Comparison of ENCODE assay signal across 12 cellular contexts in the genomic region with DNA sequence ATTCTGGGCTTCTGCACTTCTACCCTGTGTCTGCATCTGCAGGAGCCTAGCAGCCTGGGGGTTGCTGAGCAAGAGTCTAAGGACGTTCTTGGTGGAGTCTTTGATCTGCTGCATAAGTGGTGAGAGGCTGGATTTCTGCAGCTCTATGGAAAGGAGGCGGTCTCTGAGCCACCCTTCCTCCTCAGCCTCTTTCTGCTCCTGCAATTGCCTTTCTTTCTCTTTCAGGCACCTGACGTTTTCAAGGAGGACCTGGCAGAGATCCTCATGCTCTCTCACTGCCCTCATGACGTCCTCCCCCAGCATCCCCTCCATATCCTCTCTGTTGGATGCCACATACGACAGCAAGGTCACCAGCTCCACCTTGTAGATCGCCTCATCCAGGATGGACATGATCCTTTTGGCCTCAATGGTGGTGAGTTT. TPM values are rescaled to one million over a fixed set of nuclear protein-coding genes. Genes with fewer than 3 reads are reported as not detected.
DNase-seq lines count a peak whose midpoint lies in the region; ATAC-seq, FAIRE-seq and TF ChIP-seq lines count a peak whose summit lies in the region.
"Had no signal": no experiment of that assay in that cellular context is flagged by ENCODE, and none has a peak within 500 bp of the region (broad histone marks: within the 10 kb centered on the region; RNA-seq: fewer than 3 reads in every experiment).

No MANE protein-coding gene starts in this region.

- H3K27ac Mint-ChIP-seq in Calu3 (ENCODE audit: unreplicated experiment), result peak overlapping the region; percentile 10

- H3K9me2 ChIP-seq in OCI-LY1 (ENCODE audit: low read depth, low read length) (no peaks in the 10 kb centered on the region), hepatocyte (replicated peaks; ENCODE audit: insufficient read depth) (no peaks in the 10 kb centered on the region)

- H3K36me3 ChIP-seq in OCI-LY1 (ENCODE audit: insufficient read depth, low read length), result peaks cover 39% of the 10 kb centered on the region
- H3K36me3 ChIP-seq in right atrium auricular region, result no peaks in the 10 kb centered on the region
- no peaks in the 10 kb centered on the region for H3K36me3 ChIP-seq in hepatocyte (replicated peaks; ENCODE audit: insufficient read depth, low read depth)

- no peaks in the 10 kb centered on the region for H3K27me3 ChIP-seq in OCI-LY1 (ENCODE audit: insufficient read depth, low read length)
- no peaks in the 10 kb centered on the region for H3K27me3 ChIP-seq in right atrium auricular region
- no peaks in the 10 kb centered on the region for H3K27me3 ChIP-seq in hepatocyte

- peak overlapping the region; percentile 99 for H3K27ac ChIP-seq in OCI-LY1 (ENCODE audit: low read depth, low read length, poor library complexity, severe bottlenecking)
- H3K27ac ChIP-seq in right atrium auricular region, result peak overlapping the region; percentile 66 to 71
- no peak overlapping the region for H3K27ac ChIP-seq in hepatocyte

- CTCF ChIA-PET in Calu3 (lab: Charles Lee), result interaction anchor here (0.6 kb wide), 1 partner anchor 10 kb away, joined by 4 read pairs; no protein-coding TSS in a partner anchor

- no peak overlapping the region for H3K4me3 Mint-ChIP-seq in Calu3 (ENCODE audit: low read depth, unreplicated experiment)

- WGBS in hepatocyte (ENCODE audit: low lambda C conversion rate, missing lambda C conversion rate), result 80% methylated on average over 6 of the region's 6 CpGs

- no TSS peak for BruUV-seq in Calu3 (replicated peaks; lab: Mats Ljungman, UMichigan)

- peaks cover 82% of the 10 kb centered on the region for H3K4me1 ChIP-seq in OCI-LY1 (ENCODE audit: insufficient read depth, low read length, severe bottlenecking)
- H3K4me1 ChIP-seq in right atrium auricular region, result peaks cover 0 to 30% of the 10 kb centered on the region in 2 donors
- no peaks in the 10 kb centered on the region for H3K4me1 ChIP-seq in hepatocyte (ENCODE audit: insufficient read depth)

- H2AFZ ChIP-seq in OCI-LY1 (ENCODE audit: low read length), result no peak overlapping the region
- H2AFZ ChIP-seq in hepatocyte, result no peak overlapping the region

- H3K36me3 Mint-ChIP-seq in Calu3 (ENCODE audit: insufficient read depth, unreplicated experiment), result no peaks in the 10 kb centered on the region

- peak overlapping the region; percentile 83 for H3K9ac ChIP-seq in OCI-LY1 (ENCODE audit: low read length)

- intact Hi-C loops in Calu3 (cut with micrococcal nuclease; ENCODE audit: unreplicated experiment), result no loop called here

- 0 out of 2 replicates have a peak, but pooled peaks cover 2% of the 10 kb centered on the region for H3K79me2 ChIP-seq in OCI-LY1 (ENCODE audit: insufficient read depth, low read length)
- no peaks in the 10 kb centered on the region for H3K79me2 ChIP-seq in hepatocyte

- H4K20me1 ChIP-seq in OCI-LY1 (ENCODE audit: insufficient read depth, low read length), result no peaks in the 10 kb centered on the region
- no peaks in the 10 kb centered on the region for H4K20me1 ChIP-seq in hepatocyte (ENCODE audit: insufficient read depth, poor library complexity, severe bottlenecking)

- H3K9me3 Mint-ChIP-seq in Calu3 (ENCODE audit: low read depth, unreplicated experiment), result no peaks in the 10 kb centered on the region

- H3K27me3 Mint-ChIP-seq in Calu3 (ENCODE audit: unreplicated experiment), result no peaks in the 10 kb centered on the region

- H3K9me3 ChIP-seq in OCI-LY1 (ENCODE audit: low read length) (no peaks in the 10 kb centered on the region), right atrium auricular region (no peaks in the 10 kb centered on the region), hepatocyte (ENCODE audit: low read depth) (no peaks in the 10 kb centered on the region)

- peaks cover 23% of the 10 kb centered on the region for H3K4me1 Mint-ChIP-seq in Calu3 (ENCODE audit: low read depth, unreplicated experiment)

- TF ChIP-seq CTCF in Calu3 (IDR thresholded peaks at IDR 0.05; ENCODE audit: unreplicated experiment) (no peak), OCI-LY1 (IDR thresholded peaks at IDR 0.05; ENCODE audit: low read length) (no peak), right atrium auricular region (IDR thresholded peaks at IDR 0.05) (no peak), hepatocyte (IDR thresholded peaks at IDR 0.05; ENCODE audit: poor library complexity) (no peak)

- ATAC-seq in GM21723 (IDR thresholded peaks at IDR 0.05; ENCODE audit: unreplicated experiment), result peak; percentile 8

- peak overlapping the region; percentile 46 for H3K4me3 ChIP-seq in OCI-LY1 (ENCODE audit: low read depth, low read length, poor library complexity, severe bottlenecking)
- no peak overlapping the region for H3K4me3 ChIP-seq in right atrium auricular region
- H3K4me3 ChIP-seq in hepatocyte, result no peak overlapping the region

- no peak for DNase-seq in Calu3
- no peak for DNase-seq in right atrium auricular region (ENCODE audit: low spot score)
- DNase-seq in A172 (ENCODE audit: low spot score), result no peak
- DNase-seq in activated CD8-positive, alpha-beta memory T cell treated with anti-CD3 and anti-CD28 coated beads, Interleukin-2, amount 50 U/mL, for 4 hours, result no peak
- DNase-seq in hepatocyte (ENCODE audit: low spot score), result no peak
- no peak for DNase-seq in GM19239 (ENCODE audit: insufficient read length, low spot score)
- DNase-seq: HCEC 1CT, NCI-H1436 treated with DMSO at 0.1 percent for 48 hours had no signal

- FAIRE-seq in GM19239 (lab: Jason Lieb, UNC), result no peak
- FAIRE-seq: G401.6 had no signal

- H3F3A ChIP-seq in OCI-LY1 (ENCODE audit: insufficient read depth, low read length), result 0 out of 2 replicates have a peak, but pooled peaks cover 9% of the 10 kb centered on the region

- peak overlapping the region; percentile 66 for H3K4me2 ChIP-seq in OCI-LY1 (ENCODE audit: low read length)
- H3K4me2 ChIP-seq in hepatocyte, result no peak overlapping the region

RNA-seq across cellular contexts. Expression of gene TPCN1, which starts 13.6 kb away (rescaled TPM):
- 83.0 and 91.1 TPM in 2 replicates for total RNA-seq in Calu3 (2022)
- 10 to 100 TPM; 57.3 to 58.7 TPM for total RNA-seq in right atrium auricular region
- 8.9 and 13.3 TPM in 2 replicates for total RNA-seq in A172 (2014; rRNA removed; shearing (Covaris generic))
- 16.9 and 20.1 TPM in 2 replicates for total RNA-seq in hepatocyte
- polyA plus RNA-seq in hepatocyte, result 31.3 and 32.1 TPM in 2 replicates

RNA-seq across cellular contexts. Expression of gene RITA1, which starts 22.1 kb away (rescaled TPM):
- 27.4 and 28.4 TPM in 2 replicates for total RNA-seq in Calu3 (2022)
- 10 to 100 TPM; 18.2 to 25.4 TPM for total RNA-seq in right atrium auricular region
- total RNA-seq in A172 (2014; rRNA removed; shearing (Covaris generic)), result 51.2 and 52.2 TPM in 2 replicates
- total RNA-seq in hepatocyte, result 16.1 and 19.1 TPM in 2 replicates
- 15.7 and 26.9 TPM in 2 replicates for polyA plus RNA-seq in hepatocyte

RNA-seq across cellular contexts. Expression of gene DDX54, which starts 22.4 kb away (rescaled TPM):
- 104 and 112 TPM in 2 replicates for total RNA-seq in Calu3 (2022)
- total RNA-seq in right atrium auricular region, result 10 to 100 TPM; 35.1 to 38.0 TPM
- total RNA-seq in A172 (2014; rRNA removed; shearing (Covaris generic)), result 56.4 and 69.1 TPM in 2 replicates
- 32.3 and 52.6 TPM in 2 replicates for total RNA-seq in hepatocyte
- polyA plus RNA-seq in hepatocyte, result 36.0 and 37.8 TPM in 2 replicates

RNA-seq across cellular contexts. Expression of gene CFAP73, which starts 58.1 kb away (rescaled TPM):
- total RNA-seq in Calu3 (2022) (2.3 and 3.2 TPM in 2 replicates), right atrium auricular region (not detected), hepatocyte (not detected in 2 replicates)
- total RNA-seq in A172 (2014; rRNA removed; shearing (Covaris generic)), result 0.22 and 1.2 TPM in 2 replicates
- not detected in 2 replicates for polyA plus RNA-seq in hepatocyte
- total RNA-seq: posterior vena cava had no signal
